In the genomic region with DNA sequence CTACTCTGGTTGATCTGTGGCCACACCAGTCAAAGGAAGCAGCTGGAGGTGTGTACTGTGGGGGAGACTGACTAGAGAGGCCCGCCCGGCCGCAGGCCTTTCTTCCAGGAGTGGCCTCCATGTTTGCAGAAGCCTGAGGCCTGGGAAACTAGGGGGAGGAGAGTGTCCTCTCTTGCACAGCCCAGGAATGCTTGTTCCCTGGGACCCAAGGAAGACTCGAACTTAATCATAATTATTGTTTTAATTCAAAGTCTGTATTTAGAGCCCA, we compare ENCODE assay signal across 26 cellular contexts. TPM values are rescaled to one million over a fixed set of nuclear protein-coding genes. Genes with fewer than 3 reads are reported as not detected.
"Had no signal": no experiment of that assay in that cellular context is flagged by ENCODE, and none has a peak within 500 bp of the region (broad histone marks: within the 10 kb centered on the region; RNA-seq: fewer than 3 reads in every experiment).

No MANE protein-coding gene starts in this region.

- H3K36me3 Mint-ChIP-seq: memory B cell; naive B cell; stimulated activated effector memory CD8-positive, alpha-beta T cell treated with anti-CD3 and anti-CD28 coated beads, Interleukin-12 subunit alpha, Interleukin-12 subunit beta, amount 100 ng/mL, for 72 hours had no signal

- H3K4me3 ChIP-seq: body of pancreas, colonic mucosa, mucosa of descending colon, psoas muscle, smooth muscle cell, testis, upper lobe of right lung had no signal

- H3K27me3 Mint-ChIP-seq: activated CD8-positive, alpha-beta T cell treated with anti-CD3 and anti-CD28 coated beads for 36 hours had no signal

- H3K27ac Mint-ChIP-seq: activated CD8-positive, alpha-beta T cell treated with anti-CD3 and anti-CD28 coated beads for 36 hours; activated naive CD4-positive, alpha-beta T cell treated with anti-CD3 and anti-CD28 coated beads for 36 hours; activated T-helper 2 cell treated with anti-CD3 and anti-CD28 coated beads, Interferon-gamma antibody, Interleukin-2, Interleukin-4, amounts not matched to agents 10 μg/mL and 5 μg/mL and 100 μg/mL, durations not matched to agents 14 hours and 24 hours and 36 hours; memory B cell had no signal

- DNase-seq: activated CD4-positive, alpha-beta T cell treated with anti-CD3 and anti-CD28 coated beads for 48 hours; activated CD4-positive, CD25-positive, alpha-beta regulatory T cell; activated CD8-positive, alpha-beta T cell treated with anti-CD3 and anti-CD28 coated beads for 36 hours; activated naive CD4-positive, alpha-beta T cell treated with anti-CD3 and anti-CD28 coated beads for 36 hours; activated T-cell treated with anti-CD3 and anti-CD28 coated beads, Interleukin-2, amount 50 U/mL, for 1 hour; body of pancreas; colonic mucosa; erythroblast; mucosa of descending colon; naive B cell; psoas muscle; right cardiac atrium; stimulated activated CD4-positive, alpha-beta T cell treated with anti-CD3 and anti-CD28 coated beads, Interleukin-4, amount 100 ng/mL, for 24 hours; T-helper 1 cell; T-helper 9 cell; testis; upper lobe of right lung had no signal

- ATAC-seq: body of pancreas, psoas muscle had no signal

- H3K9me3 Mint-ChIP-seq: activated CD8-positive, alpha-beta T cell treated with anti-CD3 and anti-CD28 coated beads for 36 hours; activated naive CD4-positive, alpha-beta T cell treated with anti-CD3 and anti-CD28 coated beads for 36 hours; activated T-helper 2 cell treated with anti-CD3 and anti-CD28 coated beads, Interferon-gamma antibody, Interleukin-2, Interleukin-4, amounts not matched to agents 10 μg/mL and 5 μg/mL and 100 μg/mL, durations not matched to agents 14 hours and 24 hours and 36 hours; naive B cell; neural crest cell; stimulated activated effector memory CD8-positive, alpha-beta T cell treated with anti-CD3 and anti-CD28 coated beads, Interleukin-12 subunit alpha, Interleukin-12 subunit beta, amount 100 ng/mL, for 72 hours had no signal

- H3K27me3 ChIP-seq: body of pancreas, colonic mucosa, testis, upper lobe of right lung had no signal

- H3K36me3 ChIP-seq: colonic mucosa, upper lobe of right lung had no signal

- H3K4me2 ChIP-seq: smooth muscle cell had no signal

- H3K4me1 ChIP-seq: colonic mucosa, psoas muscle, upper lobe of right lung had no signal

- H3K27ac ChIP-seq: body of pancreas, colonic mucosa, psoas muscle, testis, upper lobe of right lung had no signal

- H3K9me3 ChIP-seq: body of pancreas, colonic mucosa, mucosa of descending colon, psoas muscle, testis, upper lobe of right lung had no signal

- H3K4me3 Mint-ChIP-seq: activated CD8-positive, alpha-beta T cell treated with anti-CD3 and anti-CD28 coated beads for 36 hours; activated naive CD4-positive, alpha-beta T cell treated with anti-CD3 and anti-CD28 coated beads for 36 hours; neural crest cell; stimulated activated effector memory CD8-positive, alpha-beta T cell treated with anti-CD3 and anti-CD28 coated beads, Interleukin-12 subunit alpha, Interleukin-12 subunit beta, amount 100 ng/mL, for 72 hours had no signal

RNA-seq across cellular contexts. Expression of gene BNIP5, which starts 23.1 kb away (rescaled TPM):
- total RNA-seq: activated CD8-positive, alpha-beta T cell treated with anti-CD3 and anti-CD28 coated beads for 36 hours; activated naive CD4-positive, alpha-beta T cell treated with anti-CD3 and anti-CD28 coated beads for 36 hours; activated T-helper 2 cell treated with anti-CD3 and anti-CD28 coated beads, Interferon-gamma antibody, Interleukin-2, Interleukin-4, amounts not matched to agents 10 μg/mL and 5 μg/mL and 100 μg/mL, durations not matched to agents 14 hours and 24 hours and 36 hours; kidney epithelial cell; liver; neural crest cell; osteocyte; psoas muscle; smooth muscle cell; upper lobe of right lung had no signal
- polyA plus RNA-seq: liver, smooth muscle cell had no signal

RNA-seq across cellular contexts. Expression of gene PNPLA1, which starts 43.7 kb away (rescaled TPM):
- total RNA-seq: activated CD8-positive, alpha-beta T cell treated with anti-CD3 and anti-CD28 coated beads for 36 hours; activated naive CD4-positive, alpha-beta T cell treated with anti-CD3 and anti-CD28 coated beads for 36 hours; activated T-helper 2 cell treated with anti-CD3 and anti-CD28 coated beads, Interferon-gamma antibody, Interleukin-2, Interleukin-4, amounts not matched to agents 10 μg/mL and 5 μg/mL and 100 μg/mL, durations not matched to agents 14 hours and 24 hours and 36 hours; body of pancreas; frontal cortex; kidney epithelial cell; neural crest cell; osteocyte; psoas muscle; right cardiac atrium; smooth muscle cell had no signal
- polyA plus RNA-seq: right cardiac atrium, smooth muscle cell had no signal
